Comparison of ENCODE assay signal across 20 cellular contexts in the genomic region with DNA sequence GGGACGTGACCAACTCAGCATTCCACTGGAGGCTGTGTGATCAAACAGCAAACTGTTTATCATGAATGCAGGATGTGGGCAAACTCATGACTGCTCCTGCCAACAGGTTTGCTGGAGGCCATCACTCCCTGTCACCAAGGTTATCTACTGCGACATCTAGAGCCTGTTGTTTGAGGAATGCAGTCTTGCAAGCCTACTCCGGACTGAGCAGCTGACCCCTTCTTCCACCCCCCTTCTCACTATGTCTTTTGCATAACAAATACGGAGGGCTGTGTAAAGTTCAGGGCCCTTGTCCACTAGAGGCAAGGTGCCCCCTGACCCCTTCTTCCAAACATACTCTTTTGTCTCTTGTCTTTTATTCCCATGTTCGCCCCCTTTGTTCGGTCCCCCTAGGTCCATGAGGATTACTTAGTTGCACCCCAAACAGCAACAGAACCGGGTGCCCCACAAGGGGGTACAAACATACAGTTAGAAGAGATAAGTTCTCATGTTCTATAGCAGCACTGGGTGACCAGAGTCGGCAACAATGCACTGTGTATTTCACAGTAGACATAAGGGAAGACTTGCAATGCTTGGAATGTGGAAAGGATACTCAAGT. TPM values are rescaled to one million over a fixed set of nuclear protein-coding genes. Genes with fewer than 3 reads are reported as not detected.
DNase-seq lines count a peak whose midpoint lies in the region; ATAC-seq and TF ChIP-seq lines count a peak whose summit lies in the region.
"Had no signal": no experiment of that assay in that cellular context is flagged by ENCODE, and none has a peak within 500 bp of the region (broad histone marks: within the 10 kb centered on the region; RNA-seq: fewer than 3 reads in every experiment).

No MANE protein-coding gene starts in this region.

- no peak overlapping the region for H3K23ac ChIP-seq in mesendoderm (ENCODE audit: low read length)

- H3K9me3 ChIP-seq in right atrium auricular region (no peaks in the 10 kb centered on the region), testis (no peaks in the 10 kb centered on the region)
- H3K9me3 ChIP-seq: esophagus muscularis mucosa, gastroesophageal sphincter, Peyer's patch had no signal

- no peak overlapping the region for H2AK5ac ChIP-seq in mesendoderm (ENCODE audit: low read length)

- H3K4me1 ChIP-seq in right atrium auricular region (no peaks in the 10 kb centered on the region), mesendoderm (ENCODE audit: control insufficient read depth, low read depth, low read length) (no peaks in the 10 kb centered on the region), testis (no peaks in the 10 kb centered on the region)
- H3K4me1 ChIP-seq: esophagus muscularis mucosa, gastroesophageal sphincter, Peyer's patch had no signal

- H3K27ac ChIP-seq in right atrium auricular region (no peak overlapping the region), mesendoderm (ENCODE audit: low read depth, low read length) (no peak overlapping the region), testis (no peak overlapping the region)
- H3K27ac ChIP-seq: brain microvascular endothelial cell, C4-2B, esophagus muscularis mucosa, gastroesophageal sphincter, Peyer's patch had no signal

- WGBS in mesendoderm (ENCODE audit: extremely low coverage, insufficient coverage, low lambda C conversion rate), result no CpG with 5 or more reads among the region's 8 CpGs
- 88 to 93% methylated on average over 8 of the region's 8 CpGs for whole genome bisulfite sequencing in testis, 2 donors

- in situ Hi-C loops in SK-MEL-5 (cut with HindIII; ENCODE audit: low pct_unique_long_range_greater_than_20kb, low sequenced_read_pairs), result no loop called here

- no peak overlapping the region for H3K9ac ChIP-seq in mesendoderm (ENCODE audit: low read length)

- H2BK5ac ChIP-seq in mesendoderm (ENCODE audit: low read length), result no peak overlapping the region

- H3K4ac ChIP-seq in mesendoderm (ENCODE audit: low read depth, low read length), result no peak overlapping the region

- H4K8ac ChIP-seq in mesendoderm (ENCODE audit: low read depth, low read length), result no peak overlapping the region

- H3K27me3 ChIP-seq in right atrium auricular region (no peaks in the 10 kb centered on the region), mesendoderm (ENCODE audit: insufficient read depth, low read length, poor library complexity) (no peaks in the 10 kb centered on the region), testis (no peaks in the 10 kb centered on the region)
- H3K27me3 ChIP-seq: brain microvascular endothelial cell, esophagus muscularis mucosa, gastroesophageal sphincter, Peyer's patch had no signal

- H3K18ac ChIP-seq in mesendoderm (ENCODE audit: low read length), result no peak overlapping the region

- no peak overlapping the region for H3K56ac ChIP-seq in mesendoderm (ENCODE audit: low read length)

- no peaks in the 10 kb centered on the region for H3K36me3 ChIP-seq in right atrium auricular region
- H3K36me3 ChIP-seq in mesendoderm (ENCODE audit: control insufficient read depth, insufficient read depth, low read length), result no peaks in the 10 kb centered on the region
- H3K36me3 ChIP-seq in testis (ENCODE audit: low read depth, missing control alignments), result no peaks in the 10 kb centered on the region

- no peaks in the 10 kb centered on the region for H3K79me2 ChIP-seq in mesendoderm (ENCODE audit: control insufficient read depth, insufficient read depth, low read length)

- no peak overlapping the region for H2BK120ac ChIP-seq in mesendoderm (ENCODE audit: low read depth, low read length)

- ATAC-seq in left ventricle myocardium superior (no peak), HG03175 (IDR thresholded peaks at IDR 0.05; ENCODE audit: unreplicated experiment) (no peak), HG02642 (IDR thresholded peaks at IDR 0.05; ENCODE audit: poor library complexity, unreplicated experiment) (no peak)
- ATAC-seq: gastroesophageal sphincter, right cardiac atrium had no signal

- H4K5ac ChIP-seq in mesendoderm (ENCODE audit: low read length), result no peak overlapping the region

- peak; percentile 50 for DNase-seq in right atrium auricular region (ENCODE audit: low spot score)
- no peak for DNase-seq in left ventricle myocardium superior
- peak; percentile 50 for DNase-seq in SK-MEL-5 (ENCODE audit: low read depth, low spot score)
- DNase-seq in mesendoderm, result peak; percentile 37
- DNase-seq in testis, result no peak
- DNase-seq in occipital lobe (lab: John Stamatoyannopoulos, UW), result no peak
- DNase-seq: activated CD4-positive, alpha-beta T cell treated with anti-CD3 and anti-CD28 coated beads for 1 hour; activated effector memory CD4-positive, alpha-beta T cell treated with Interleukin-2 at 50 U/mL for 16 hours; brain microvascular endothelial cell; NCI-H1417 treated with DMSO at 0.1 percent for 48 hours; NCI-H524; NK-92 treated with Interleukin-12 subunit alpha and Interleukin-12 subunit beta, amount 100 ng/mL, for 24 hours; Peyer's patch; right cardiac atrium had no signal

- H3K4me3 ChIP-seq in right atrium auricular region (no peak overlapping the region), mesendoderm (ENCODE audit: low read length) (no peak overlapping the region), testis (no peak overlapping the region)
- H3K4me3 ChIP-seq: esophagus muscularis mucosa, gastroesophageal sphincter, lung, Peyer's patch had no signal

- no peak for TF ChIP-seq CTCF in right atrium auricular region (IDR thresholded peaks at IDR 0.05)
- TF ChIP-seq CTCF in testis (IDR thresholded peaks at IDR 0.05), result no peak

- intact Hi-C loops in left ventricle myocardium superior (cut with micrococcal nuclease) (no loop called here), testis (cut with DNase I; ENCODE audit: low total_unique reads) (no loop called here)

- H2BK15ac ChIP-seq in mesendoderm (replicated peaks; ENCODE audit: low read depth), result no peak overlapping the region

- no peaks in the 10 kb centered on the region for H3K79me1 ChIP-seq in mesendoderm (ENCODE audit: low read length)

- H3K4me2 ChIP-seq in mesendoderm (ENCODE audit: low read length), result no peak overlapping the region

- no peak for TF ChIP-seq POLR2A in testis (IDR thresholded peaks at IDR 0.05)

RNA-seq across cellular contexts. Expression of gene MEAK7, which starts 28.7 kb away (rescaled TPM):
- total RNA-seq in right atrium auricular region, result 1 to 10 TPM; 5.3 to 6.9 TPM
- total RNA-seq in left ventricle myocardium superior, result 4.4 TPM
- 4.4 and 6.7 TPM in 2 replicates for total RNA-seq in SK-MEL-5 (2014; rRNA removed; shearing (Covaris generic))
- 5.6 and 9.1 TPM in 2 replicates for polyA plus RNA-seq in SK-MEL-5 (2015; cell fraction: cytosol; rRNA removed)
- polyA plus RNA-seq in SK-MEL-5 (2015; cell fraction: nucleus; rRNA removed), result 11.8 and 12.0 TPM in 2 replicates
- 5.7 TPM for polyA plus RNA-seq in mesendoderm (2013, experiment 1 of 2)
- 6.3 TPM for polyA plus RNA-seq in mesendoderm (2013, experiment 2 of 2)
- total RNA-seq in testis, result 10 to 100 TPM; 11.2 to 20.0 TPM
- polyA plus RNA-seq in testis (ENCODE audit: insufficient read depth, low read depth, low replicate concordance), result 14.3 TPM
- total RNA-seq in occipital lobe, result 12.8 TPM

Comparison
In these comparisons a context has a peak if more than half of its experiments do, and no peak if none do; other contexts are left out.
1. DNase-seq: peak in right atrium auricular region (single experiment), SK-MEL-5 (single experiment) and mesendoderm (single experiment); none in left ventricle myocardium superior (single experiment), testis (single experiment) and occipital lobe (single experiment).